Comparison of ENCODE assay signal across 12 cellular contexts in the genomic region with DNA sequence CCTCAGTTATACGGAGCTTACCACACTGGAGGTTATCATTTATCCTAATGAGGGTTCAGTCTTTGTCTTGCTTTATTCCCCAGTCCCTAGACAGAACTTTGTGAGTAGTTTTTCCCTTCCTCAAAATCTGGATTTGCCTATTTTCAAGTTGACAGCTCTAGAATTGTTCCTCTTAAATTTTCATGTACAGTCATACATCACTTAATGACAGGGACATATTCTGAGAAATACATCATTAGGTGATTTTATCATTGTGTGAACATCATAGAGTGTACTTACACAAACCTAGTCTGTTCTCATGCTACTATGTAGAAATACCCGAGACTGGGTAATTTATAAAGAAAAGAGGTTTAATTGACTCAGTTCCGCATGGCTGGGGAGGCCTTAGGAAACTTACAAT. TPM values are rescaled to one million over a fixed set of nuclear protein-coding genes. Genes with fewer than 3 reads are reported as not detected.
DNase-seq lines count a peak whose midpoint lies in the region; ATAC-seq and TF ChIP-seq lines count a peak whose summit lies in the region.
"Had no signal": no experiment of that assay in that cellular context is flagged by ENCODE, and none has a peak within 500 bp of the region (broad histone marks: within the 10 kb centered on the region; RNA-seq: fewer than 3 reads in every experiment).

No MANE protein-coding gene starts in this region.

- H3K36me3 ChIP-seq in DOHH2 (ENCODE audit: control insufficient read depth, low read length), result peaks cover 76% of the 10 kb centered on the region

- H3K4me3 Mint-ChIP-seq in T-helper 17 cell, result no peak overlapping the region

- H3K27ac Mint-ChIP-seq in T-helper 17 cell, result peak overlapping the region; percentile 77

- peaks cover 55% of the 10 kb centered on the region for H3K79me2 ChIP-seq in DOHH2 (ENCODE audit: control insufficient read depth, low read length)

- peaks cover 51% of the 10 kb centered on the region for H3K4me1 Mint-ChIP-seq in T-helper 17 cell

- H3F3A ChIP-seq in DOHH2 (ENCODE audit: control insufficient read depth, insufficient read depth), result peaks cover 13% of the 10 kb centered on the region

- H3K36me3 Mint-ChIP-seq in T-helper 17 cell (ENCODE audit: low read depth), result peaks cover 5% of the 10 kb centered on the region

- H3K27me3 ChIP-seq in DOHH2 (ENCODE audit: control insufficient read depth, low read length), result no peaks in the 10 kb centered on the region
- H3K27me3 ChIP-seq in dorsolateral prefrontal cortex, result no peaks in the 10 kb centered on the region
- H3K27me3 ChIP-seq: heart right ventricle, right lobe of liver had no signal

- no peaks in the 10 kb centered on the region for H3K9me2 ChIP-seq in DOHH2 (replicated peaks; ENCODE audit: control insufficient read depth, low read length)

- ATAC-seq in T-helper 17 cell (no peak), HG02884 (IDR thresholded peaks at IDR 0.05; ENCODE audit: unreplicated experiment) (no peak), GM21390 (IDR thresholded peaks at IDR 0.05; ENCODE audit: unreplicated experiment) (no peak)
- ATAC-seq: heart right ventricle, right lobe of liver had no signal

- H3K27me3 Mint-ChIP-seq in T-helper 17 cell, result no peaks in the 10 kb centered on the region

- DNase-seq in T-helper 17 cell, result no peak
- no peak for DNase-seq in dorsolateral prefrontal cortex
- DNase-seq in renal cortical epithelial cell (ENCODE audit: low read depth), result peak; percentile 36
- DNase-seq in coronary artery (ENCODE audit: low spot score), result no peak
- DNase-seq: central memory CD4-positive, alpha-beta T cell; heart right ventricle; right lobe of liver; stimulated activated CD4-positive, alpha-beta T cell treated with anti-CD3 and anti-CD28 coated beads, Interleukin-4, amount 100 ng/mL, for 24 hours had no signal

- H3K4me3 ChIP-seq in DOHH2 (ENCODE audit: low read length) (peak overlapping the region; percentile 99), dorsolateral prefrontal cortex (peak overlapping the region in 2 of 59 donors; percentile 34 to 88), coronary artery (no peak overlapping the region)
- H3K4me3 ChIP-seq: heart right ventricle, right lobe of liver had no signal

- 0 out of 2 replicates have a peak, but pooled peaks cover 5% of the 10 kb centered on the region for H4K20me1 ChIP-seq in DOHH2 (ENCODE audit: control insufficient read depth, insufficient read depth, low read depth, low read length)

- H3K9me3 ChIP-seq in DOHH2 (ENCODE audit: control insufficient read depth, insufficient read depth, low read length) (no peaks in the 10 kb centered on the region), T-helper 17 cell (ENCODE audit: control insufficient read depth, low read length, poor library complexity, severe bottlenecking) (no peaks in the 10 kb centered on the region)
- H3K9me3 ChIP-seq: heart right ventricle, right lobe of liver had no signal

- H3K27ac ChIP-seq in DOHH2 (ENCODE audit: low read depth, low read length) (no peak overlapping the region), dorsolateral prefrontal cortex (peak overlapping the region in 36 of 59 donors; percentile 6 to 94 (median 57)), coronary artery (no peak overlapping the region)
- H3K27ac ChIP-seq: C4-2B had no signal

- H3K4me1 ChIP-seq in DOHH2 (ENCODE audit: control insufficient read depth, low read length), result peaks cover 32% of the 10 kb centered on the region

- no peak for TF ChIP-seq CTCF in DOHH2 (IDR thresholded peaks at IDR 0.05; ENCODE audit: low read depth, low read length, poor library complexity, severe bottlenecking)
- TF ChIP-seq CTCF in dorsolateral prefrontal cortex (IDR thresholded peaks at IDR 0.05 in 54 of 56, conservative IDR thresholded peaks at IDR 0.05 in 2 of 56; ENCODE audit: low read depth in 1 of 56, partially characterized antibody in 56 of 56), result no peak
- TF ChIP-seq CTCF in coronary artery (IDR thresholded peaks at IDR 0.05), result no peak

- peak overlapping the region; percentile 79 for H3K4me2 ChIP-seq in DOHH2 (ENCODE audit: low read length)

- intact Hi-C loops in dorsolateral prefrontal cortex (cut with DNase I), result loop anchor here in 1 of 2 donors (10.0 kb wide), 1 partner anchor 224 kb away; no protein-coding TSS in a partner anchor

RNA-seq across cellular contexts. Expression of a gene that starts 3.1 kb away (rescaled TPM):
- total RNA-seq in T-helper 17 cell (10 to 100 TPM; 20.4 to 28.2 TPM), dorsolateral prefrontal cortex (10 to 100 TPM; 17.0 to 44.5 (median 30.2) TPM), renal cortical epithelial cell (21.9 and 52.6 TPM in 2 replicates)

Comparison
In these comparisons a context has a peak if more than half of its experiments do, and no peak if none do; other contexts are left out.
1. H3K27ac ChIP-seq: peak in dorsolateral prefrontal cortex (36 of 59); none in DOHH2 (single experiment) and coronary artery (0 of 2).